In the genomic region with DNA sequence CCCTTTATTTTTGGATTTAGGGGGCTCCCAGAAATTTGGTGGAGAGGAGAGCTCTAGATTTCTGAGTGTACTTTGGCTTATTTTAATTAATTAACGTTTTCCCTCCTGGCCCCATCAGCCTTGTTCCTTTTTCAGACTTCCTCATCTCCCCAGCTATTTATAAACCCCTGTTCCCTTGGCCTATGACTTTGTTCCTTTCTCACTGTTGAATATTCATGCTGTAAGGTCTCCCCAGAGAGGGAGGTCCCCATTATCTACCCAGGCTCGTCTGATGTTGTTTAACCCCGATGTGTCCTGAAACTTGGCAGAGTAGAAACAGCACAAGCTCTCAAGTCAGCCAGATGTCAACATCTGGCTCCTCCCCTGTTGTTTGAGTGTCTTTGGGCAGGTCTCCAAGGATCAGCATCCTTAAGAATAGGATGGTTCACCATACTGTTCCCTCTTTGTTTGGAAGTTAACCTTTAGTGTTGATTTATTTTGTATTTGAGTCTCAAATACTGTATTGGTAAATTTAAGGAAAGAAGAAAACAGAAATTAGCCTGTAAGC, we compare ENCODE assay signal across 15 cellular contexts.
DNase-seq lines count a peak whose midpoint lies in the region; ATAC-seq, FAIRE-seq and TF ChIP-seq lines count a peak whose summit lies in the region.
"Had no signal": no experiment of that assay in that cellular context is flagged by ENCODE, and none has a peak within 500 bp of the region (broad histone marks: within the 10 kb centered on the region; RNA-seq: fewer than 3 reads in every experiment).

No MANE protein-coding gene starts in this region.

- H4K20me1 ChIP-seq in OCI-LY7 (ENCODE audit: insufficient read depth, low read length) = no peaks in the 10 kb centered on the region

- POLR2A ChIA-PET in OCI-LY7 (lab: Charles Lee) = interaction anchor here (0.6 kb wide), 1 partner anchor 151 kb away, joined by 3 read pairs; no protein-coding TSS in a partner anchor

- H2AFZ ChIP-seq in OCI-LY7 (ENCODE audit: low read length) = no peak overlapping the region

- H3K4me3 ChIP-seq in OCI-LY7 (ENCODE audit: low read depth, low read length, poor library complexity, severe bottlenecking) (no peak overlapping the region), left ventricle myocardium inferior (no peak overlapping the region)

- H3K4me2 ChIP-seq in OCI-LY7 (ENCODE audit: low read length) = 0 out of 2 replicates have a peak overlapping the region, but pooled peaks have one; percentile 13

- H3K9me3 ChIP-seq in OCI-LY7 (ENCODE audit: low read length) (0 out of 2 replicates have a peak, but pooled peaks cover 13% of the 10 kb centered on the region), left ventricle myocardium inferior (replicated peaks) (peaks cover 10% of the 10 kb centered on the region)

- TF ChIP-seq CTCF in OCI-LY7 (conservative IDR thresholded peaks at IDR 0.05; ENCODE audit: low read length) (no peak), left ventricle myocardium inferior (IDR thresholded peaks at IDR 0.05; ENCODE audit: borderline replicate concordance) (no peak)

- no peaks in the 10 kb centered on the region for H3K9me2 ChIP-seq in OCI-LY7 (ENCODE audit: insufficient read depth, low read length)

- no peak overlapping the region for H3K27ac ChIP-seq in OCI-LY7 (ENCODE audit: low read depth, low read length, poor library complexity, severe bottlenecking)
- H3K27ac ChIP-seq in left ventricle myocardium inferior (replicated peaks) = peak overlapping the region; percentile 62
- H3K27ac ChIP-seq: foreskin keratinocyte had no signal

- H3K27me3 ChIP-seq in left ventricle myocardium inferior (ENCODE audit: low read depth) = no peaks in the 10 kb centered on the region
- H3K27me3 ChIP-seq: foreskin keratinocyte had no signal

- no peaks in the 10 kb centered on the region for H3K79me2 ChIP-seq in OCI-LY7 (ENCODE audit: insufficient read depth, low read depth, low read length)

- H3K36me3 ChIP-seq in OCI-LY7 (ENCODE audit: insufficient read depth, low read length) = no peaks in the 10 kb centered on the region
- H3K36me3 ChIP-seq in left ventricle myocardium inferior = no peaks in the 10 kb centered on the region

- DNase-seq in GM19239 (ENCODE audit: insufficient read length, low spot score) (no peak), OCI-LY7 (ENCODE audit: low spot score) (no peak), left ventricle myocardium inferior (no peak), sciatic nerve (ENCODE audit: low spot score) (no peak), T-helper 2 cell (no peak), DMS 273 (lab: John Stamatoyannopoulos, UW; ENCODE audit: unreplicated experiment) (no peak)
- DNase-seq in stimulated activated CD4-positive, alpha-beta T cell treated with anti-CD3 and anti-CD28 coated beads, Interleukin-12 subunit alpha, Interleukin-12 subunit beta, amount 100 ng/mL, for 4 hours = no peak
- DNase-seq: activated CD4-positive, alpha-beta T cell treated with anti-CD3 and anti-CD28 coated beads, Interleukin-2, amount 50 U/mL, for 48 hours; activated T-cell treated with anti-CD3 and anti-CD28 coated beads, Interleukin-2, amount 50 U/mL, for 72 hours; CD8-positive, alpha-beta T cell; endodermal cell; foreskin keratinocyte; NCI-H2029 treated with DMSO at 0.1 percent for 48 hours; T-helper 9 cell had no signal

- ATAC-seq in sciatic nerve (peak; percentile 43), GM21367 (IDR thresholded peaks at IDR 0.05; ENCODE audit: unreplicated experiment) (no peak)
- ATAC-seq: activated T-cell treated with anti-CD3 and anti-CD28 coated beads, Interleukin-2, amount 50 U/mL, for 72 hours; CD8-positive, alpha-beta T cell; foreskin keratinocyte had no signal

- intact Hi-C loops in OCI-LY7 (cut with micrococcal nuclease; ENCODE audit: unreplicated experiment) = no loop called here
- intact Hi-C loops in left ventricle myocardium inferior (cut with micrococcal nuclease) = no loop called here
- intact Hi-C loops in sciatic nerve (cut with DNase I) = loop anchor here (10.0 kb wide), 1 partner anchor 190 kb away; no protein-coding TSS in a partner anchor

- no TSS peak for BruUV-seq in OCI-LY7 (replicated peaks; lab: Mats Ljungman, UMichigan)

- H3K4me1 ChIP-seq in OCI-LY7 (ENCODE audit: insufficient read depth, low read length, poor library complexity, severe bottlenecking) = peaks cover 9% of the 10 kb centered on the region
- H3K4me1 ChIP-seq in left ventricle myocardium inferior = peaks cover 54% of the 10 kb centered on the region

- FAIRE-seq in GM19239 (lab: Jason Lieb, UNC) = peak; percentile 35

- CTCF ChIA-PET in OCI-LY7 (lab: Charles Lee; ENCODE audit: unreplicated experiment) = no interaction called here
